ENCODE assay signal across 27 cellular contexts in genomic region chr2:113070606-113070975, GRCh38. TPM values are rescaled to one million over a fixed set of nuclear protein-coding genes. Genes with fewer than 3 reads are reported as not detected.
"Had no signal": no experiment of that assay in that cellular context is flagged by ENCODE, and none has a peak within 500 bp of the region (broad histone marks: within the 10 kb centered on the region; RNA-seq: fewer than 3 reads in every experiment).

No MANE protein-coding gene starts in this region.

- H3K27me3 Mint-ChIP-seq: activated T-cell treated with anti-CD3 and anti-CD28 coated beads, Interleukin-2, amount 50 U/mL, for 24 hours had no signal

- H3K27me3 ChIP-seq: ascending aorta, body of pancreas had no signal

- DNase-seq: activated B cell treated with CpG ODN at 0.5 μM for 24 hours; activated CD4-positive, alpha-beta T cell treated with anti-CD3 and anti-CD28 coated beads for 1 hour; activated CD4-positive, alpha-beta T cell treated with anti-CD3 and anti-CD28 coated beads, Interleukin-2, amount 10 ng/mL, durations not matched to agents 24 days and 14 days; activated CD4-positive, alpha-beta T cell treated with anti-CD3 and anti-CD28 coated beads, Interleukin-2, amount 50 U/mL, for 48 hours; activated CD8-positive, alpha-beta memory T cell treated with anti-CD3 and anti-CD28 coated beads, Interleukin-2, amount 10 ng/mL, durations not matched to agents 7 days and 5 days; activated effector memory CD4-positive, alpha-beta T cell treated with Interleukin-2 at 50 U/mL for 16 hours; activated naive CD4-positive, alpha-beta T cell treated with Interleukin-2 at 50 U/mL for 16 hours; activated naive CD8-positive, alpha-beta T cell treated with anti-CD3 and anti-CD28 coated beads, Interleukin-2, amount 50 U/mL, for 24 hours; activated T-cell treated with anti-CD3 and anti-CD28 coated beads, Interleukin-2, amount 50 U/mL, for 24 hours; amniotic stem cell; body of pancreas; Kasumi-1; KBM-7; NCI-H1092; NCI-H1930; NCI-H2171; NCI-H2227 treated with DMSO at 0.1 percent for 48 hours; NCI-H526; NCI-H82; SIG-M5; T-helper 17 cell; T-helper 9 cell had no signal

- H3K27ac Mint-ChIP-seq: activated B cell treated with CpG ODN at 0.5 μM for 24 hours; activated CD4-positive, alpha-beta T cell treated with anti-CD3 and anti-CD28 coated beads, Interleukin-2, amount 10 ng/mL, durations not matched to agents 24 days and 14 days; activated CD8-positive, alpha-beta memory T cell treated with anti-CD3 and anti-CD28 coated beads, Interleukin-2, amount 10 ng/mL, durations not matched to agents 7 days and 5 days; activated naive CD4-positive, alpha-beta T cell treated with anti-CD3 and anti-CD28 coated beads, Interleukin-2, amount 50 U/mL, for 72 hours; activated naive CD8-positive, alpha-beta T cell treated with anti-CD3 and anti-CD28 coated beads, Interleukin-2, amount 50 U/mL, for 24 hours; activated T-cell treated with anti-CD3 and anti-CD28 coated beads, Interleukin-2, amount 50 U/mL, for 24 hours; activated T-helper 1 cell treated with anti-CD3 and anti-CD28 coated beads, Interleukin-12 subunit alpha, Interleukin-12 subunit beta, Interleukin-2, Interleukin-4 antibody, amounts not matched to agents 30 ng/mL and 10 ng/mL and 1 ng/mL, durations not matched to agents 14 hours and 24 hours and 36 hours; T-helper 17 cell had no signal

- H3K4me1 ChIP-seq: ascending aorta, body of pancreas had no signal

- H3K4me3 Mint-ChIP-seq: activated B cell treated with CpG ODN at 0.5 μM for 24 hours; activated CD4-positive, alpha-beta T cell treated with anti-CD3 and anti-CD28 coated beads, Interleukin-2, amount 10 ng/mL, durations not matched to agents 24 days and 14 days; activated CD8-positive, alpha-beta memory T cell treated with anti-CD3 and anti-CD28 coated beads, Interleukin-2, amount 10 ng/mL, durations not matched to agents 7 days and 5 days; activated naive CD8-positive, alpha-beta T cell treated with anti-CD3 and anti-CD28 coated beads, Interleukin-2, amount 50 U/mL, for 24 hours; activated T-cell treated with anti-CD3 and anti-CD28 coated beads, Interleukin-2, amount 50 U/mL, for 24 hours; activated T-helper 1 cell treated with anti-CD3 and anti-CD28 coated beads, Interleukin-12 subunit alpha, Interleukin-12 subunit beta, Interleukin-2, Interleukin-4 antibody, amounts not matched to agents 30 ng/mL and 10 ng/mL and 1 ng/mL, durations not matched to agents 14 hours and 24 hours and 36 hours; central memory CD8-positive, alpha-beta T cell; T-helper 17 cell had no signal

- H3K4me1 Mint-ChIP-seq: activated B cell treated with CpG ODN at 0.5 μM for 24 hours had no signal

- ATAC-seq: activated CD8-positive, alpha-beta memory T cell treated with anti-CD3 and anti-CD28 coated beads, Interleukin-2, amount 10 ng/mL, durations not matched to agents 7 days and 5 days; activated naive CD4-positive, alpha-beta T cell treated with anti-CD3 and anti-CD28 coated beads, Interleukin-2, amount 50 U/mL, for 72 hours; activated naive CD8-positive, alpha-beta T cell treated with anti-CD3 and anti-CD28 coated beads, Interleukin-2, amount 50 U/mL, for 24 hours; body of pancreas; T-helper 17 cell had no signal

- H3K9me3 Mint-ChIP-seq: activated B cell treated with CpG ODN at 0.5 μM for 24 hours; activated naive CD4-positive, alpha-beta T cell treated with anti-CD3 and anti-CD28 coated beads, Interleukin-2, amount 50 U/mL, for 72 hours; activated naive CD8-positive, alpha-beta T cell treated with anti-CD3 and anti-CD28 coated beads, Interleukin-2, amount 50 U/mL, for 24 hours; activated T-cell treated with anti-CD3 and anti-CD28 coated beads, Interleukin-2, amount 50 U/mL, for 24 hours; central memory CD8-positive, alpha-beta T cell had no signal

- H3K9me3 ChIP-seq: ascending aorta, body of pancreas had no signal

- H3K36me3 Mint-ChIP-seq: activated CD8-positive, alpha-beta memory T cell treated with anti-CD3 and anti-CD28 coated beads, Interleukin-2, amount 10 ng/mL, durations not matched to agents 7 days and 5 days; activated naive CD4-positive, alpha-beta T cell treated with anti-CD3 and anti-CD28 coated beads, Interleukin-2, amount 50 U/mL, for 72 hours had no signal

- H3K36me3 ChIP-seq: ascending aorta had no signal

- H3K4me3 ChIP-seq: ascending aorta, body of pancreas had no signal

- H3K27ac ChIP-seq: ascending aorta, body of pancreas had no signal

RNA-seq across cellular contexts. Expression of gene IL1F10, which starts 2.8 kb away (rescaled TPM):
- total RNA-seq: activated B cell treated with CpG ODN at 0.5 μM for 24 hours; activated CD4-positive, alpha-beta T cell treated with anti-CD3 and anti-CD28 coated beads, Interleukin-2, amount 10 ng/mL, durations not matched to agents 24 days and 14 days; activated CD8-positive, alpha-beta memory T cell treated with anti-CD3 and anti-CD28 coated beads, Interleukin-2, amount 10 ng/mL, durations not matched to agents 7 days and 5 days; activated naive CD4-positive, alpha-beta T cell treated with anti-CD3 and anti-CD28 coated beads, Interleukin-2, amount 50 U/mL, for 72 hours; activated T-helper 1 cell treated with anti-CD3 and anti-CD28 coated beads, Interleukin-12 subunit alpha, Interleukin-12 subunit beta, Interleukin-2, Interleukin-4 antibody, amounts not matched to agents 30 ng/mL and 10 ng/mL and 1 ng/mL, durations not matched to agents 14 hours and 24 hours and 36 hours; ascending aorta; body of pancreas; NCI-H460; T-helper 17 cell had no signal

RNA-seq across cellular contexts. Expression of gene IL36RN, which starts 11.6 kb away (rescaled TPM):
- total RNA-seq: activated B cell treated with CpG ODN at 0.5 μM for 24 hours; activated CD4-positive, alpha-beta T cell treated with anti-CD3 and anti-CD28 coated beads, Interleukin-2, amount 10 ng/mL, durations not matched to agents 24 days and 14 days; activated CD8-positive, alpha-beta memory T cell treated with anti-CD3 and anti-CD28 coated beads, Interleukin-2, amount 10 ng/mL, durations not matched to agents 7 days and 5 days; activated naive CD4-positive, alpha-beta T cell treated with anti-CD3 and anti-CD28 coated beads, Interleukin-2, amount 50 U/mL, for 72 hours; activated T-helper 1 cell treated with anti-CD3 and anti-CD28 coated beads, Interleukin-12 subunit alpha, Interleukin-12 subunit beta, Interleukin-2, Interleukin-4 antibody, amounts not matched to agents 30 ng/mL and 10 ng/mL and 1 ng/mL, durations not matched to agents 14 hours and 24 hours and 36 hours; ascending aorta; body of pancreas; NCI-H460; T-helper 17 cell had no signal

RNA-seq across cellular contexts. Expression of gene IL36B, which starts 17.9 kb away (rescaled TPM):
- total RNA-seq: activated B cell treated with CpG ODN at 0.5 μM for 24 hours; activated CD4-positive, alpha-beta T cell treated with anti-CD3 and anti-CD28 coated beads, Interleukin-2, amount 10 ng/mL, durations not matched to agents 24 days and 14 days; activated CD8-positive, alpha-beta memory T cell treated with anti-CD3 and anti-CD28 coated beads, Interleukin-2, amount 10 ng/mL, durations not matched to agents 7 days and 5 days; activated naive CD4-positive, alpha-beta T cell treated with anti-CD3 and anti-CD28 coated beads, Interleukin-2, amount 50 U/mL, for 72 hours; activated T-helper 1 cell treated with anti-CD3 and anti-CD28 coated beads, Interleukin-12 subunit alpha, Interleukin-12 subunit beta, Interleukin-2, Interleukin-4 antibody, amounts not matched to agents 30 ng/mL and 10 ng/mL and 1 ng/mL, durations not matched to agents 14 hours and 24 hours and 36 hours; ascending aorta; body of pancreas; NCI-H460; T-helper 17 cell had no signal

RNA-seq across cellular contexts. Expression of gene IL1RN, which starts 56.8 kb away (rescaled TPM):
- total RNA-seq: activated B cell treated with CpG ODN at 0.5 μM for 24 hours, ascending aorta, NCI-H460 had no signal
